13 cellular contexts compared by ENCODE assay signal in the genomic region with DNA sequence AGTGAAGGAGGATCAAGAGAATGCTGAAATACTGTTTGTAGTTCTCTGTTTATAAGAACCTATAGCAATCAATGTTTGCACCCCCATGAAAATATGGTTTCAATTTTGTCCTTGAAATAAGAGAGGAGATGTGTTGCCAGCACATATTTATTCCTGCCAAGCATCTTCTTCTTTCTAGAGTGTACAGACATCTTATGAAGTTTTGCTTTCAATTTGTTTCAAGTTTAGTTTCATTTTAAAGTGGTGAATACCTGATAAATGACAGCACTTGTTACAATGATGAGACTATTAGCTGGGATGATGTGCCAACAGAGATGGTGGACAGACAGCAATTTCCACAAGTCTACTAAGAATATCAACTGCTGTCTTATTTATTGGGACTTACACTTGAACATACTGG. TPM values are rescaled to one million over a fixed set of nuclear protein-coding genes. Genes with fewer than 3 reads are reported as not detected.
DNase-seq lines count a peak whose midpoint lies in the region; ATAC-seq and TF ChIP-seq lines count a peak whose summit lies in the region.
"Had no signal": no experiment of that assay in that cellular context is flagged by ENCODE, and none has a peak within 500 bp of the region (broad histone marks: within the 10 kb centered on the region; RNA-seq: fewer than 3 reads in every experiment).

No MANE protein-coding gene starts in this region.

- peaks cover 2% of the 10 kb centered on the region for H3K36me3 Mint-ChIP-seq in activated CD8-positive, alpha-beta memory T cell treated with anti-CD3 and anti-CD28 coated beads, Interleukin-2, amount 10 ng/mL, durations not matched to agents 7 days and 5 days
- H3K36me3 Mint-ChIP-seq in WTC11 (no peaks in the 10 kb centered on the region), endodermal cell (ENCODE audit: low read depth) (no peaks in the 10 kb centered on the region)

- peaks cover 7% of the 10 kb centered on the region for H3K27me3 Mint-ChIP-seq in activated CD8-positive, alpha-beta memory T cell treated with anti-CD3 and anti-CD28 coated beads, Interleukin-2, amount 10 ng/mL, durations not matched to agents 7 days and 5 days
- H3K27me3 Mint-ChIP-seq in WTC11 (ENCODE audit: low read depth) (no peaks in the 10 kb centered on the region), endodermal cell (ENCODE audit: insufficient read depth) (no peaks in the 10 kb centered on the region)

- no peaks in the 10 kb centered on the region for H3K79me2 ChIP-seq in mammary epithelial cell (ENCODE audit: insufficient read depth, low read length)

- peaks cover 19% of the 10 kb centered on the region for H3K4me1 Mint-ChIP-seq in activated CD8-positive, alpha-beta memory T cell treated with anti-CD3 and anti-CD28 coated beads, Interleukin-2, amount 10 ng/mL, durations not matched to agents 7 days and 5 days
- H3K4me1 Mint-ChIP-seq in WTC11 = peaks cover 4% of the 10 kb centered on the region
- no peaks in the 10 kb centered on the region for H3K4me1 Mint-ChIP-seq in endodermal cell

- H3K9me3 ChIP-seq in endodermal cell (ENCODE audit: control insufficient read depth, low read length) (no peaks in the 10 kb centered on the region), mammary epithelial cell (replicated peaks; ENCODE audit: insufficient read depth, low read length) (no peaks in the 10 kb centered on the region)
- H3K9me3 ChIP-seq: ovary, thoracic aorta had no signal

- no peaks in the 10 kb centered on the region for H4K20me1 ChIP-seq in mammary epithelial cell (ENCODE audit: insufficient read depth, low read length)

- BruUV-seq in mammary epithelial cell (replicated peaks; lab: Mats Ljungman, UMichigan) = no TSS peak

- H3K4me1 ChIP-seq in endodermal cell (ENCODE audit: control insufficient read depth, insufficient read depth, low read length) (no peaks in the 10 kb centered on the region), mammary epithelial cell (ENCODE audit: insufficient read depth, low read length) (no peaks in the 10 kb centered on the region)

- ATAC-seq in activated CD8-positive, alpha-beta memory T cell treated with anti-CD3 and anti-CD28 coated beads, Interleukin-2, amount 10 ng/mL, durations not matched to agents 7 days and 5 days = peak; percentile 75
- ATAC-seq in HG02610 (IDR thresholded peaks at IDR 0.05; ENCODE audit: unreplicated experiment) (peak; percentile 85), HG03439 (IDR thresholded peaks at IDR 0.05; ENCODE audit: unreplicated experiment) (peak; percentile 88), WTC11 (no peak)

- H3K27ac ChIP-seq in endodermal cell (ENCODE audit: low read depth, low read length) = no peak overlapping the region
- no peak overlapping the region for H3K27ac ChIP-seq in mammary epithelial cell (ENCODE audit: insufficient read depth, low read depth, low read length)
- H3K27ac ChIP-seq: ovary, PC-9, thoracic aorta had no signal

- H2AFZ ChIP-seq in mammary epithelial cell (ENCODE audit: low read depth, low read length) = no peak overlapping the region
- H2AFZ ChIP-seq: PC-9 had no signal

- H3K27ac Mint-ChIP-seq in activated CD8-positive, alpha-beta memory T cell treated with anti-CD3 and anti-CD28 coated beads, Interleukin-2, amount 10 ng/mL, durations not matched to agents 7 days and 5 days = peak overlapping the region; percentile 47
- H3K27ac Mint-ChIP-seq in WTC11 (no peak overlapping the region), endodermal cell (no peak overlapping the region)

- H3K9ac ChIP-seq in endodermal cell (ENCODE audit: extremely low read depth, low read length, poor library complexity, severe bottlenecking) = no peak overlapping the region
- H3K9ac ChIP-seq in mammary epithelial cell (ENCODE audit: insufficient read depth, low read length) = no peak overlapping the region

- CTCF ChIA-PET in activated CD8-positive, alpha-beta memory T cell treated with anti-CD3 and anti-CD28 coated beads, Interleukin-2, amount 10 ng/mL, durations not matched to agents 7 days and 5 days (lab: Charles Lee) = no interaction called here
- CTCF ChIA-PET in WTC11 (lab: Charles Lee) = no interaction called here
- CTCF ChIA-PET in mammary epithelial cell (lab: Charles Lee; ENCODE audit: low non-redundant PET) = no interaction called here

- H3K4me3 ChIP-seq in endodermal cell (ENCODE audit: low read length) (no peak overlapping the region), mammary epithelial cell (replicated peaks in 1 of 3; ENCODE audit: insufficient read depth in 1 of 3, low read depth in 2 of 3, low read length in 3 of 3) (no peak overlapping the region)
- H3K4me3 ChIP-seq: ovary, PC-9, thoracic aorta had no signal

- POLR2A ChIA-PET in WTC11 (lab: Charles Lee) = no interaction called here

- TF ChIP-seq CTCF in WTC11 (IDR thresholded peaks at IDR 0.05) = no peak
- TF ChIP-seq CTCF in endodermal cell (conservative IDR thresholded peaks at IDR 0.05) = no peak
- TF ChIP-seq CTCF in mammary epithelial cell (conservative IDR thresholded peaks at IDR 0.05 in 1 of 2, IDR thresholded peaks at IDR 0.05 in 1 of 2; ENCODE audit: extremely low read depth in 1 of 2, insufficient read depth in 1 of 2, low read depth in 1 of 2, low read length in 2 of 2) = no peak

- no peak for DNase-seq in activated CD8-positive, alpha-beta memory T cell treated with anti-CD3 and anti-CD28 coated beads, Interleukin-2, amount 10 ng/mL, durations not matched to agents 7 days and 5 days
- DNase-seq in activated CD8-positive, alpha-beta memory T cell treated with anti-CD3 and anti-CD28 coated beads, Interleukin-2, amount 50 U/mL, for 48 hours = no peak
- DNase-seq in WTC11 (ENCODE audit: low spot score) = no peak
- DNase-seq in NOMO-1 treated with dmso at 0.1 percent for 144 hours (lab: John Stamatoyannopoulos, UW; ENCODE audit: unreplicated experiment) = no peak
- DNase-seq in endodermal cell = no peak
- no peak for DNase-seq in mammary epithelial cell
- DNase-seq: 8988T, HCEC 1CT, ovary, PC-9 had no signal

- intact Hi-C loops in mammary epithelial cell (cut with micrococcal nuclease) = no loop called here

- H3K4me2 ChIP-seq in mammary epithelial cell (ENCODE audit: insufficient read depth, low read depth, low read length) = no peak overlapping the region
- H3K4me2 ChIP-seq: PC-9 had no signal

- H3K27me3 ChIP-seq in endodermal cell (ENCODE audit: control insufficient read depth, insufficient read depth, low read length, poor library complexity, severe bottlenecking) (no peaks in the 10 kb centered on the region), mammary epithelial cell (ENCODE audit: insufficient read depth, low read length) (no peaks in the 10 kb centered on the region)
- H3K27me3 ChIP-seq: ovary had no signal

- dilution Hi-C loops in mammary epithelial cell (cut with HindIII; ENCODE audit: low sequenced_read_pairs) = no loop called here

- H3K4me3 Mint-ChIP-seq in activated CD8-positive, alpha-beta memory T cell treated with anti-CD3 and anti-CD28 coated beads, Interleukin-2, amount 10 ng/mL, durations not matched to agents 7 days and 5 days = peak overlapping the region; percentile 39
- H3K4me3 Mint-ChIP-seq in WTC11 (no peak overlapping the region), endodermal cell (no peak overlapping the region)

- H3K9me3 Mint-ChIP-seq in activated CD8-positive, alpha-beta memory T cell treated with anti-CD3 and anti-CD28 coated beads, Interleukin-2, amount 10 ng/mL, durations not matched to agents 7 days and 5 days (ENCODE audit: low read depth) = no peaks in the 10 kb centered on the region
- H3K9me3 Mint-ChIP-seq in WTC11 = no peaks in the 10 kb centered on the region
- no peaks in the 10 kb centered on the region for H3K9me3 Mint-ChIP-seq in endodermal cell

- in situ Hi-C loops in mammary epithelial cell (cut with MboI; ENCODE audit: low sequenced_read_pairs in 2 of 2) = no loop called here

- no peaks in the 10 kb centered on the region for H3K36me3 ChIP-seq in endodermal cell (ENCODE audit: control insufficient read depth, insufficient read depth, low read length)
- H3K36me3 ChIP-seq in mammary epithelial cell (ENCODE audit: insufficient read depth, low read length) = no peaks in the 10 kb centered on the region
- H3K36me3 ChIP-seq: ovary, thoracic aorta had no signal

TF ChIP-seq in WTC11, 78 proteins besides CTCF, POLR2A, EP300 and RAD21 (continues in another document):
- TF ChIP-seq ATF1 (CRISPR knock-in tag; IDR thresholded peaks at IDR 0.05) (no peak), PRDM15 (CRISPR knock-in tag; IDR thresholded peaks at IDR 0.05) (no peak), HMGA2 (CRISPR knock-in tag; IDR thresholded peaks at IDR 0.05) (no peak)

RNA-seq across cellular contexts. Expression of gene CENPW, which starts 39.2 kb away (rescaled TPM):
- total RNA-seq in activated CD8-positive, alpha-beta memory T cell treated with anti-CD3 and anti-CD28 coated beads, Interleukin-2, amount 10 ng/mL, durations not matched to agents 7 days and 5 days = 10 to 100 TPM; 66.5 to 73.8 TPM
- total RNA-seq in WTC11 (2021) (84.1 to 90.4 TPM (median 85.1 TPM) in 3 replicates), endodermal cell (10 to 100 TPM; 42.2 to 57.4 TPM), mammary epithelial cell (10 to 100 TPM in 1 of 2 donors, 1 to 10 TPM in 1; 1.7 to 42.0 TPM)
- 60.3 TPM for polyA plus RNA-seq in endodermal cell (2013, experiment 1 of 2)
- polyA plus RNA-seq in endodermal cell (2013, experiment 2 of 2) = 66.4 TPM
- polyA plus RNA-seq in mammary epithelial cell = 18.9 TPM
- 14.2 TPM for polyA minus RNA-seq in mammary epithelial cell
- total RNA-seq: thoracic aorta had no signal
